17 cellular contexts compared by ENCODE assay signal in the genomic region with DNA sequence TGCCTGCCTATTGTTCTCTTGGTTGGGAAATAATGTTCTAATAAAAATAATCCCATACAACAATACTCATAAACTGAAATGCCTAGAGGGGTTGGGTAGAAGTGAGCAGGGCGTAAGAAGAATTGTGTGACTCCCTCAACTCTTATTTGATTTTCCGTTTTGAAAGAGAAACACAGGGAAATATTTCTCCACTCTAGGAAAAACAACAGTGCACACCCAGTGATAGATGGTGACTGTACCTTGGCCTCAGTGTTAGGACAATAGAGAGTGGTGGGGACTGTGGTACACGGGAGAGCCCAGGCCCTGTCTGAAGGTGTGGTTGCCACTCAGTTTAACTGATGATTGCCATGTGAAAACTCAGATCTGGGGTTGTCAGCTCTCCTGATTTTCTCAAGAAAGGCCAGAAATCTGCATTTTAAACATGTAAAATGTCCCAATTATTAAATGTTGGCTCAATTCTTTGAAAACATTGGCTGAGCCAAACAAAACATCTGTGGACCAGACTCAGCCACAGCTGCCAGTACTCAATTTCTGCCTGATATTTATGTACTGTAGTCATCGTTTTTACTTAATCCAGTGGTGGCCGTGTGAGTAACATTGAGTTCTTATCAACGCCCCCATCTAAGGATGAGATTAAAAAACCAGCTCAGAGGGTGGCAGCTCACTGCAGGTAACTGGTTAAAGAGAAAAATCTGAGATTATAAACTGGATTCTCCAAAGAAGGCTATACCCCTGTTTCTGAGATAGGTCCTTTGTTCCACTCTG.
DNase-seq lines count a peak whose midpoint lies in the region; ATAC-seq and TF ChIP-seq lines count a peak whose summit lies in the region.
"Had no signal": no experiment of that assay in that cellular context is flagged by ENCODE, and none has a peak within 500 bp of the region (broad histone marks: within the 10 kb centered on the region; RNA-seq: fewer than 3 reads in every experiment).

No MANE protein-coding gene starts in this region.

- H3K9me3 ChIP-seq in adipocyte (ENCODE audit: control insufficient read depth, low read length) = peaks cover 11% of the 10 kb centered on the region
- no peaks in the 10 kb centered on the region for H3K9me3 ChIP-seq in Karpas-422 (ENCODE audit: low read length)
- H3K9me3 ChIP-seq: prostate gland had no signal

- H3K4me2 ChIP-seq in Karpas-422 (ENCODE audit: low read depth, low read length, poor library complexity, severe bottlenecking) = no peak overlapping the region
- H3K4me2 ChIP-seq: KMS-11 had no signal

- no peak for TF ChIP-seq CTCF in fibroblast of pulmonary artery (IDR thresholded peaks at IDR 0.05; ENCODE audit: low read length, missing control alignments)

- H3K36me3 ChIP-seq in adipocyte (ENCODE audit: control insufficient read depth, insufficient read depth, low read length, severe bottlenecking) = no peaks in the 10 kb centered on the region
- no peaks in the 10 kb centered on the region for H3K36me3 ChIP-seq in Karpas-422 (ENCODE audit: insufficient read depth, low read length)
- H3K36me3 ChIP-seq: prostate gland had no signal

- H2AFZ ChIP-seq in Karpas-422 (ENCODE audit: low read length) = no peak overlapping the region

- no peak for ATAC-seq in GM18873 (IDR thresholded peaks at IDR 0.05; ENCODE audit: low FRiP score, unreplicated experiment)
- ATAC-seq in GM21619 (IDR thresholded peaks at IDR 0.05; ENCODE audit: unreplicated experiment) = no peak

- H3K4me1 ChIP-seq in adipocyte (ENCODE audit: control insufficient read depth, insufficient read depth, low read length) = peaks cover 24% of the 10 kb centered on the region
- H3K4me1 ChIP-seq in Karpas-422 (ENCODE audit: low read length) = no peaks in the 10 kb centered on the region

- H3K79me2 ChIP-seq in Karpas-422 (ENCODE audit: low read length) = no peaks in the 10 kb centered on the region

- no peak overlapping the region for H3K27ac ChIP-seq in Karpas-422 (ENCODE audit: low read length)
- H3K27ac ChIP-seq: KMS-11, prostate gland had no signal

- H3K4me3 ChIP-seq in adipocyte (ENCODE audit: low read length) (no peak overlapping the region), fibroblast of pulmonary artery (replicated peaks; ENCODE audit: low read depth, low read length) (no peak overlapping the region), skeletal muscle cell (ENCODE audit: low read depth, low read length) (no peak overlapping the region), Karpas-422 (ENCODE audit: low read length) (no peak overlapping the region)
- H3K4me3 ChIP-seq: prostate gland had no signal

- DNase-seq in Daoy (ENCODE audit: low read depth) (peak; percentile 70), adipocyte (ENCODE audit: low read depth) (peak; percentile 85), fibroblast of pulmonary artery (ENCODE audit: low read depth) (peak; percentile 64), skeletal muscle cell (ENCODE audit: low read depth) (peak; percentile 49), Karpas-422 (no peak)
- no peak for DNase-seq in activated naive CD4-positive, alpha-beta T cell (lab: John Stamatoyannopoulos, UW)
- DNase-seq: activated CD4-positive, alpha-beta T cell treated with anti-CD3 and anti-CD28 coated beads, Interleukin-2, amount 10 ng/mL, durations not matched to agents 7 days and 5 days; activated T-cell treated with anti-CD3 and anti-CD28 coated beads, Interleukin-2, amount 50 U/mL, for 48 hours; CD4-positive, alpha-beta T cell; kidney; NCI-H2029; NCI-H748 treated with DMSO at 0.1 percent for 48 hours; T1000 had no signal

- H4K20me1 ChIP-seq in Karpas-422 (ENCODE audit: insufficient read depth, low read depth, low read length) = no peaks in the 10 kb centered on the region

- H3K27me3 ChIP-seq in adipocyte (replicated peaks; ENCODE audit: control insufficient read depth, insufficient read depth, low read length) (peaks cover 55% of the 10 kb centered on the region), Karpas-422 (ENCODE audit: low read length) (no peaks in the 10 kb centered on the region)

- no peaks in the 10 kb centered on the region for H3K9me2 ChIP-seq in Karpas-422 (replicated peaks; ENCODE audit: insufficient read depth, low read length)

- no peak overlapping the region for H3K9ac ChIP-seq in adipocyte (ENCODE audit: low read length)
- no peak overlapping the region for H3K9ac ChIP-seq in Karpas-422 (ENCODE audit: low read length)
- H3K9ac ChIP-seq: KMS-11 had no signal

Comparison
In these comparisons a context has a peak if more than half of its experiments do, and no peak if none do; other contexts are left out.
1. DNase-seq: peak in Daoy (single experiment), adipocyte (single experiment), fibroblast of pulmonary artery (single experiment) and skeletal muscle cell (single experiment); none in activated naive CD4-positive, alpha-beta T cell (0 of 4) and Karpas-422 (single experiment).